Comparison of ENCODE assay signal across 10 cellular contexts in genomic region chr15:40266828-40267304, GRCh38. TPM values are rescaled to one million over a fixed set of nuclear protein-coding genes. Genes with fewer than 3 reads are reported as not detected.
DNase-seq lines count a peak whose midpoint lies in the region; ATAC-seq, FAIRE-seq and TF ChIP-seq lines count a peak whose summit lies in the region.
"Had no signal": no experiment of that assay in that cellular context is flagged by ENCODE, and none has a peak within 500 bp of the region (broad histone marks: within the 10 kb centered on the region; RNA-seq: fewer than 3 reads in every experiment).

No MANE protein-coding gene starts in this region.

- TF ChIP-seq CTCF in BE2C (IDR thresholded peaks at IDR 0.05; ENCODE audit: low read depth, low read length) = no peak
- no peak for TF ChIP-seq CTCF in bronchial epithelial cell (IDR thresholded peaks at IDR 0.05; ENCODE audit: insufficient read depth, low read length, severe bottlenecking)

- H3K27me3 ChIP-seq in BE2C (no peaks in the 10 kb centered on the region), bronchial epithelial cell (ENCODE audit: control insufficient read depth, insufficient read depth, low read length) (no peaks in the 10 kb centered on the region)

- no peaks in the 10 kb centered on the region for H3K36me3 ChIP-seq in BE2C
- H3K36me3 ChIP-seq in bronchial epithelial cell (ENCODE audit: control insufficient read depth, insufficient read depth, low read length) = peaks cover 37% of the 10 kb centered on the region

- H3K4me1 ChIP-seq in BE2C = 0 out of 2 replicates have a peak, but pooled peaks cover 2% of the 10 kb centered on the region

- H3K9me3 ChIP-seq in BE2C = no peaks in the 10 kb centered on the region

- no peak for ATAC-seq in HG03521 (IDR thresholded peaks at IDR 0.05; ENCODE audit: unreplicated experiment)
- ATAC-seq in stimulated activated naive CD8-positive, alpha-beta T cell treated with anti-CD3 and anti-CD28 coated beads, Interleukin-15, Interleukin-2, amounts not matched to agents 100 U/mL and 50 U/mL, for 24 hours = no peak
- ATAC-seq: GM12878 had no signal

- peak; percentile 87 for FAIRE-seq in bronchial epithelial cell (lab: Jason Lieb, UNC)
- FAIRE-seq: GM12878 had no signal

- DNase-seq in BE2C (peak; percentile 53), LHCN-M2 (ENCODE audit: low read depth) (peak; percentile 86), bronchial epithelial cell (ENCODE audit: low read depth) (peak; percentile 93), myocyte (ENCODE audit: low read depth) (peak; percentile 70), NCI-H128 (lab: John Stamatoyannopoulos, UW; ENCODE audit: unreplicated experiment) (no peak)
- DNase-seq in stimulated activated naive CD8-positive, alpha-beta T cell treated with anti-CD3 and anti-CD28 coated beads, Interleukin-15, Interleukin-2, amounts not matched to agents 100 U/mL and 50 U/mL, for 24 hours = no peak
- DNase-seq in stimulated activated CD4-positive, alpha-beta T cell treated with anti-CD3 and anti-CD28 coated beads, Interleukin-15, amount 100 ng/mL, for 24 hours = no peak

- H3K4me3 ChIP-seq in BE2C (ENCODE audit: low read depth, low read length) = no peak overlapping the region
- H3K4me3 ChIP-seq in bronchial epithelial cell (ENCODE audit: low read depth, low read length) = no peak overlapping the region
- H3K4me3 ChIP-seq: GM12878 had no signal

RNA-seq across cellular contexts. Expression of gene ANKRD63, which starts 16.0 kb away (rescaled TPM):
- not detected for polyA plus RNA-seq in BE2C (2012; ENCODE audit: insufficient read depth, insufficient read length, low read depth)
- total RNA-seq in LHCN-M2 (2014; rRNA removed) (not detected in 2 replicates), bronchial epithelial cell (not detected in 2 replicates), myocyte (0.42 TPM in 1 of 2 replicates, not detected in the other)
- polyA plus RNA-seq in LHCN-M2 (2012) = not detected
- polyA plus RNA-seq in myocyte (2012) = not detected
- total RNA-seq: GM12878, liver had no signal
- polyA plus RNA-seq: GM12878, liver had no signal

RNA-seq across cellular contexts. Expression of gene PAK6, which starts 28.0 kb away (rescaled TPM):
- 2.4 TPM for polyA plus RNA-seq in BE2C (2012; ENCODE audit: insufficient read depth, insufficient read length, low read depth)
- total RNA-seq in LHCN-M2 (2014; rRNA removed) (under 0.01 TPM in 1 of 2 replicates, not detected in the other), bronchial epithelial cell (11.6 and 11.8 TPM in 2 replicates), myocyte (0.21 and 0.48 TPM in 2 replicates)
- polyA plus RNA-seq in LHCN-M2 (2012) = not detected
- polyA plus RNA-seq in myocyte (2012) = 0.16 TPM

RNA-seq across cellular contexts. Expression of gene PLCB2, which starts 40.9 kb away (rescaled TPM):
- 30.8 TPM for polyA plus RNA-seq in BE2C (2012; ENCODE audit: insufficient read depth, insufficient read length, low read depth)
- 0.75 and 1.9 TPM in 2 replicates for total RNA-seq in LHCN-M2 (2014; rRNA removed)
- 0.50 TPM for polyA plus RNA-seq in LHCN-M2 (2012)
- not detected in 2 replicates for total RNA-seq in bronchial epithelial cell
- 0.99 and 1.4 TPM in 2 replicates for total RNA-seq in myocyte
- polyA plus RNA-seq in myocyte (2012) = 0.35 TPM

RNA-seq across cellular contexts. Expression of gene INAFM2, which starts 56.6 kb away (rescaled TPM):
- 51.0 TPM for polyA plus RNA-seq in BE2C (2012; ENCODE audit: insufficient read depth, insufficient read length, low read depth)
- total RNA-seq in LHCN-M2 (2014; rRNA removed) (16.4 and 19.7 TPM in 2 replicates), bronchial epithelial cell (6.3 and 6.8 TPM in 2 replicates), myocyte (40.5 and 73.3 TPM in 2 replicates)
- polyA plus RNA-seq in LHCN-M2 (2012) = 23.8 TPM
- polyA plus RNA-seq in myocyte (2012) = 31.6 TPM

Comparison
In these comparisons a context has a peak if more than half of its experiments do, and no peak if none do; other contexts are left out.
1. DNase-seq: peak in BE2C (single experiment), LHCN-M2 (single experiment), bronchial epithelial cell (single experiment) and myocyte (single experiment); none in stimulated activated naive CD8-positive, alpha-beta T cell treated with anti-CD3 and anti-CD28 coated beads, Interleukin-15, Interleukin-2, amounts not matched to agents 100 U/mL and 50 U/mL, for 24 hours (single experiment), NCI-H128 (single experiment) and stimulated activated CD4-positive, alpha-beta T cell treated with anti-CD3 and anti-CD28 coated beads, Interleukin-15, amount 100 ng/mL, for 24 hours (single experiment).